20 cellular contexts compared by ENCODE assay signal in the genomic region with DNA sequence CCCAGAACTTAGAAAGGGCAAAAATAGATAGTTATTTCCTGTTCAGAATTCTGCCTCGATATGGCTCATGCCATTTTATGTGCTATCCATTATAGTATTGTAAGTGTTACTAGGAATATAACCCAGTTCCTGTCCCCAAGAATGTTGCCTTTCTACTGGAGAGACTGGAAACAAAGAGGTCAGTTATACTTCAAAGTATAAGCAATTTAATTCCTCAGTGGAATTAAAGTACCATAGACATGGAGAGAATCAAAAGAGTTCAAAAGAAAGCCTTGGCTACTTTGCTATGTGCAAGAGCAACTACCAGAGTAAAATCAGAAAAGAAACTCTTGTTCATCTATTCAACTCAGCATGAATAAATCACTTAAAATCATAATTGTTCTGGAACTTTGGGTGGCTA.
DNase-seq lines count a peak whose midpoint lies in the region; TF ChIP-seq lines count a peak whose summit lies in the region.
"Had no signal": no experiment of that assay in that cellular context is flagged by ENCODE, and none has a peak within 500 bp of the region (broad histone marks: within the 10 kb centered on the region; RNA-seq: fewer than 3 reads in every experiment).

No MANE protein-coding gene starts in this region.

- H3K36me3 ChIP-seq in Caco-2 (ENCODE audit: control insufficient read depth, insufficient read depth, low read length) = no peaks in the 10 kb centered on the region
- H3K36me3 ChIP-seq in muscle layer of colon (ENCODE audit: insufficient read depth, low read length) = no peaks in the 10 kb centered on the region
- no peaks in the 10 kb centered on the region for H3K36me3 ChIP-seq in skeletal muscle tissue (ENCODE audit: control insufficient read depth in 3 of 3, insufficient read depth in 3 of 3, low read length in 3 of 3)

- no peak for TF ChIP-seq CTCF in Caco-2 (IDR thresholded peaks at IDR 0.05; ENCODE audit: insufficient read depth in 1 of 2, low read depth in 1 of 2, low read length in 1 of 2, severe bottlenecking in 1 of 2, unreplicated experiment in 1 of 2)
- no peak for TF ChIP-seq CTCF in brain (conservative IDR thresholded peaks at IDR 0.05)
- TF ChIP-seq CTCF in mesothelial cell of epicardium (IDR thresholded peaks at IDR 0.05; ENCODE audit: unreplicated experiment) = no peak

- peak overlapping the region; percentile 76 for H3K27ac Mint-ChIP-seq in Caco-2 (ENCODE audit: unreplicated experiment)
- H3K27ac Mint-ChIP-seq in brain = peak overlapping the region; percentile 35 to 88 (median 54)
- no peak overlapping the region for H3K27ac Mint-ChIP-seq in mesothelial cell of epicardium
- H3K27ac Mint-ChIP-seq: CD4-positive, CD25-positive, alpha-beta regulatory T cell; H9 had no signal

- intact Hi-C loops in Caco-2 (cut with micrococcal nuclease; ENCODE audit: unreplicated experiment) = loop anchor here (1.0 to 2.0 kb wide), 3 partner anchors 15 to 25 kb away; no protein-coding TSS in a partner anchor

- peaks cover 6% of the 10 kb centered on the region for H3K36me3 Mint-ChIP-seq in Caco-2 (ENCODE audit: insufficient read depth, unreplicated experiment)
- H3K36me3 Mint-ChIP-seq in brain = no peaks in the 10 kb centered on the region
- H3K36me3 Mint-ChIP-seq in mesothelial cell of epicardium = no peaks in the 10 kb centered on the region
- H3K36me3 Mint-ChIP-seq: CD4-positive, CD25-positive, alpha-beta regulatory T cell had no signal

- H3K27me3 Mint-ChIP-seq in Caco-2 (ENCODE audit: insufficient read depth, unreplicated experiment) (no peaks in the 10 kb centered on the region), brain (no peaks in the 10 kb centered on the region), mesothelial cell of epicardium (ENCODE audit: low read depth) (no peaks in the 10 kb centered on the region)
- H3K27me3 Mint-ChIP-seq: CD4-positive, CD25-positive, alpha-beta regulatory T cell had no signal

- H3K4me1 ChIP-seq in Caco-2 = peaks cover 48% of the 10 kb centered on the region
- H3K4me1 ChIP-seq in muscle layer of colon (ENCODE audit: insufficient read depth, low read length) = peaks cover 13% of the 10 kb centered on the region
- peaks cover 7 to 14% (median 8%) of the 10 kb centered on the region in 3 donors for H3K4me1 ChIP-seq in skeletal muscle tissue (ENCODE audit: control insufficient read depth in 3 of 3, insufficient read depth in 3 of 3, low read length in 3 of 3)

- POLR2A ChIA-PET in Caco-2 (lab: Charles Lee) = no interaction called here

- H3K27me3 ChIP-seq in Caco-2 (replicated peaks; ENCODE audit: control insufficient read depth, insufficient read depth, low read length) (no peaks in the 10 kb centered on the region), muscle layer of colon (ENCODE audit: control insufficient read depth in 1 of 2, insufficient read depth in 2 of 2, low read length in 2 of 2) (no peaks in the 10 kb centered on the region), skeletal muscle tissue (ENCODE audit: control insufficient read depth in 3 of 3, insufficient read depth in 3 of 3, low read length in 3 of 3) (no peaks in the 10 kb centered on the region)

- H3K4me1 Mint-ChIP-seq in Caco-2 (ENCODE audit: low read depth, unreplicated experiment) = peaks cover 38% of the 10 kb centered on the region
- peaks cover 40% of the 10 kb centered on the region for H3K4me1 Mint-ChIP-seq in brain
- H3K4me1 Mint-ChIP-seq in mesothelial cell of epicardium = peaks cover 25% of the 10 kb centered on the region

- CTCF ChIA-PET in Caco-2 (lab: Charles Lee) = no interaction called here

- BruUV-seq in Caco-2 (replicated peaks; lab: Mats Ljungman, UMichigan) = TSS peak; percentile 22

- H3K9me3 Mint-ChIP-seq in Caco-2 (ENCODE audit: unreplicated experiment) = peaks cover 11% of the 10 kb centered on the region
- peaks cover 0 to 7% (median 3%) of the 10 kb centered on the region in 5 experiments for H3K9me3 Mint-ChIP-seq in brain
- H3K9me3 Mint-ChIP-seq in mesothelial cell of epicardium = no peaks in the 10 kb centered on the region
- H3K9me3 Mint-ChIP-seq: CD4-positive, CD25-positive, alpha-beta regulatory T cell; H9 had no signal

- H3K9ac ChIP-seq in muscle layer of colon (ENCODE audit: low read length) (no peak overlapping the region), skeletal muscle tissue (ENCODE audit: low read depth in 1 of 3, low read length in 3 of 3) (no peak overlapping the region)
- H3K9ac ChIP-seq: GM23248, SK-N-SH had no signal

- peak overlapping the region; percentile 16 for H3K27ac ChIP-seq in muscle layer of colon (ENCODE audit: low read depth, low read length)
- peak overlapping the region; percentile 61 for H3K27ac ChIP-seq in skeletal muscle tissue (ENCODE audit: low read depth, low read length)
- H3K27ac ChIP-seq: GM23248 had no signal

- H3K4me3 Mint-ChIP-seq in Caco-2 (ENCODE audit: unreplicated experiment) (no peak overlapping the region), brain (peak overlapping the region in 2 of 5 experiments; percentile 20 to 64), mesothelial cell of epicardium (no peak overlapping the region)
- H3K4me3 Mint-ChIP-seq: CD4-positive, CD25-positive, alpha-beta regulatory T cell; H9 had no signal

- no peak for DNase-seq in Caco-2
- DNase-seq in mesothelial cell of epicardium (ENCODE audit: low spot score in 2 of 2, unreplicated experiment in 2 of 2) = no peak
- DNase-seq in SHP77 (lab: John Stamatoyannopoulos, UW) = no peak
- DNase-seq in UCSD-AML1 (lab: John Stamatoyannopoulos, UW; ENCODE audit: unreplicated experiment) = no peak
- DNase-seq: CD4-positive, CD25-positive, alpha-beta regulatory T cell; COR-L47; DND-41; GM23248; H9; Kasumi-1; NCI-H1417; NCI-H187; NCI-H446; NCI-H526; OCI-M1; Right ventricle myocardium superior; SK-N-SH had no signal

- H3K4me3 ChIP-seq in Caco-2 (ENCODE audit: low read depth, low read length) (no peak overlapping the region), muscle layer of colon (ENCODE audit: low read depth in 1 of 2, low read length in 2 of 2) (no peak overlapping the region), skeletal muscle tissue (ENCODE audit: low read length in 3 of 3) (no peak overlapping the region)
- H3K4me3 ChIP-seq: GM23248 had no signal

- H3K9me3 ChIP-seq in Caco-2 = no peaks in the 10 kb centered on the region
- no peaks in the 10 kb centered on the region for H3K9me3 ChIP-seq in muscle layer of colon (ENCODE audit: low read length)
- no peaks in the 10 kb centered on the region for H3K9me3 ChIP-seq in skeletal muscle tissue (ENCODE audit: control insufficient read depth in 3 of 3, low read length in 3 of 3)
- H3K9me3 ChIP-seq: SK-N-SH had no signal
